In the genomic region with DNA sequence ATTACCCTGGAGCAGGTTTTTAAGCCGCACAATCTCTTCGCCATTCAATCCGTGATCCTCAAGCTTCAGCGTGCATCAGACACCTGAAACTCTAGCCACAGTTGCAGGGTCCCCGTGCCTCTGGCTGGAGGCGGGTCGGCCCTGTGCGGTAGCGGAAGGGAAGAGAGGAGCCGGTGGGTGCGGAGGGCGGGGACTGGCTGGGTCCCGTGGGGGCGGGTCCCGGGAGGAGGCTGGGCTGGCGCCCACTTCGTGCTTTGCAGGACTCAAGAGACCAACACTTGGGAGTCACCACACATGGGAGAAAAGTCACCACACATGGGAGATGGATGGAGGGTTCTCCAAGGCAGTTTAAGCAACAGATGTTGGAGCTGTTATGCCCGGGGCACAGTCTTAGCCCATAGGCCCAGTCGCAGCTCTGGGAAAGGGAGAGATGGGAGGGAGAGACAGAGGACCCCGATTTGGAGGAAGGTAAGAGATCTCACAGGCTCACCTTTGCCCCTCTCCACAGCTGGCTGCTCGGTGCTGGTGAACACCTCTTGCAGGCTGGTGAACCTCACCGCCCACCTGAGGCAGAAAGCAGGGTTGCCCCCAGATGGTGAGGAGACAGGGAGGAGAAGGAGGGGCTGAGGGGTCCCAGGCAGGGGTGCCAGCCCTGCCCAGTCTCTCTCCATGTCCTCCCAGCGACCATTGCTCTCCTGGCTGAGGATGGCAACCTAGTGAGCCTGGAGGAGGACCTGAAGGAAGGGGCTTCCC, we compare ENCODE assay signal across 8 cellular contexts. TPM values are rescaled to one million over a fixed set of nuclear protein-coding genes. Genes with fewer than 3 reads are reported as not detected.
DNase-seq lines count a peak whose midpoint lies in the region; TF ChIP-seq lines count a peak whose summit lies in the region.
"Had no signal": no experiment of that assay in that cellular context is flagged by ENCODE, and none has a peak within 500 bp of the region (broad histone marks: within the 10 kb centered on the region; RNA-seq: fewer than 3 reads in every experiment).

No MANE protein-coding gene starts in this region.

- H2AFZ ChIP-seq in OCI-LY1 (ENCODE audit: low read length): no peak overlapping the region

- peaks cover 3% of the 10 kb centered on the region; the same call in 1 of the 2 replicates for H3K79me2 ChIP-seq in OCI-LY1 (ENCODE audit: insufficient read depth, low read length)

- peak overlapping the region; percentile 34 for H3K4me3 Mint-ChIP-seq in mesothelial cell of epicardium
- H3K4me3 Mint-ChIP-seq in type B pancreatic cell: peak overlapping the region; percentile 47

- peak overlapping the region; percentile 79 for H3K4me2 ChIP-seq in OCI-LY1 (ENCODE audit: low read length)

- H3K27ac ChIP-seq in OCI-LY1 (ENCODE audit: low read depth, low read length, poor library complexity, severe bottlenecking): peak overlapping the region; percentile 57

- peak overlapping the region; percentile 50 for H3K27ac Mint-ChIP-seq in mesothelial cell of epicardium
- H3K27ac Mint-ChIP-seq in type B pancreatic cell: no peak overlapping the region

- no peaks in the 10 kb centered on the region for H4K20me1 ChIP-seq in OCI-LY1 (ENCODE audit: insufficient read depth, low read length)

- H3K36me3 ChIP-seq in OCI-LY1 (ENCODE audit: insufficient read depth, low read length): peaks cover 39% of the 10 kb centered on the region

- H3K4me1 Mint-ChIP-seq in mesothelial cell of epicardium (peaks cover 14% of the 10 kb centered on the region), type B pancreatic cell (ENCODE audit: unreplicated experiment) (peaks cover 4% of the 10 kb centered on the region)

- TF ChIP-seq CTCF in OCI-LY1 (IDR thresholded peaks at IDR 0.05; ENCODE audit: low read length): no peak
- no peak for TF ChIP-seq CTCF in mesothelial cell of epicardium (IDR thresholded peaks at IDR 0.05; ENCODE audit: unreplicated experiment)
- no peak for TF ChIP-seq CTCF in type B pancreatic cell (conservative IDR thresholded peaks at IDR 0.05)

- H3K4me1 ChIP-seq in OCI-LY1 (ENCODE audit: insufficient read depth, low read length, severe bottlenecking): peaks cover 53% of the 10 kb centered on the region

- peaks cover 3% of the 10 kb centered on the region; the same call in 1 of the 2 replicates for H3F3A ChIP-seq in OCI-LY1 (ENCODE audit: insufficient read depth, low read length)

- no peaks in the 10 kb centered on the region for H3K27me3 ChIP-seq in OCI-LY1 (ENCODE audit: insufficient read depth, low read length)

- H3K9ac ChIP-seq in OCI-LY1 (ENCODE audit: low read length): peak overlapping the region; percentile 13; the same call in 1 of the 2 replicates

- peaks cover 3% of the 10 kb centered on the region for H3K36me3 Mint-ChIP-seq in mesothelial cell of epicardium
- H3K36me3 Mint-ChIP-seq in type B pancreatic cell: no peaks in the 10 kb centered on the region

- H3K9me3 Mint-ChIP-seq in mesothelial cell of epicardium (no peaks in the 10 kb centered on the region), type B pancreatic cell (no peaks in the 10 kb centered on the region)

- no peaks in the 10 kb centered on the region for H3K27me3 Mint-ChIP-seq in mesothelial cell of epicardium (ENCODE audit: low read depth)
- no peaks in the 10 kb centered on the region for H3K27me3 Mint-ChIP-seq in type B pancreatic cell

- no peaks in the 10 kb centered on the region for H3K9me2 ChIP-seq in OCI-LY1 (ENCODE audit: low read depth, low read length)

- DNase-seq in activated gamma-delta T cell (lab: John Stamatoyannopoulos, UW) (peak; percentile 42), mesothelial cell of epicardium (ENCODE audit: low spot score in 2 of 2, unreplicated experiment in 2 of 2) (no peak), type B pancreatic cell (ENCODE audit: extremely low spot score, unreplicated experiment) (no peak), NCI-H526 treated with DMSO at 0.1 percent for 48 hours (lab: John Stamatoyannopoulos, UW) (no peak), medulla oblongata (ENCODE audit: extremely low spot score) (no peak), GM19240 (ENCODE audit: insufficient read length, low spot score) (no peak)

- peak overlapping the region; percentile 82 for H3K4me3 ChIP-seq in OCI-LY1 (ENCODE audit: low read depth, low read length, poor library complexity, severe bottlenecking)

- H3K9me3 ChIP-seq in OCI-LY1 (ENCODE audit: low read length): no peaks in the 10 kb centered on the region

RNA-seq across cellular contexts. Expression of a gene that starts 1.0 kb away (rescaled TPM):
- 0.36 to 0.82 TPM (median 0.52 TPM) in 3 replicates for total RNA-seq in mesothelial cell of epicardium
- total RNA-seq in type B pancreatic cell (ENCODE audit: low replicate concordance): 1.7 TPM in 1 of 2 replicates, not detected in the other
- total RNA-seq: renal cortical epithelial cell had no signal

RNA-seq across cellular contexts. Expression of a gene that starts 4.0 kb away (rescaled TPM):
- 56.6 to 61.9 TPM (median 61.8 TPM) in 3 replicates for total RNA-seq in mesothelial cell of epicardium
- 87.2 and 156 TPM in 2 replicates for total RNA-seq in type B pancreatic cell (ENCODE audit: low replicate concordance)

RNA-seq across cellular contexts. Expression of a gene that starts 8.9 kb away (rescaled TPM):
- total RNA-seq in mesothelial cell of epicardium: 510 to 566 TPM (median 528 TPM) in 3 replicates
- 17.8 and 31.6 TPM in 2 replicates for total RNA-seq in type B pancreatic cell (ENCODE audit: low replicate concordance)

RNA-seq across cellular contexts. Expression of a gene that starts 9.5 kb away (rescaled TPM):
- total RNA-seq in mesothelial cell of epicardium (0.52 TPM in 1 of 3 replicates, not detected in the others), type B pancreatic cell (ENCODE audit: low replicate concordance) (0.92 TPM in 1 of 2 replicates, not detected in the other)
- total RNA-seq: renal cortical epithelial cell had no signal

RNA-seq across cellular contexts. Expression of a gene that starts 12.8 kb away (rescaled TPM):
- total RNA-seq in mesothelial cell of epicardium (17.8 to 18.7 TPM (median 18.2 TPM) in 3 replicates), type B pancreatic cell (ENCODE audit: low replicate concordance) (10.7 and 12.3 TPM in 2 replicates)

Comparison
In these comparisons a context has a peak if more than half of its experiments do, and no peak if none do; other contexts are left out.
1. RNA of a gene that starts 8.9 kb away (total RNA-seq): 510 to 566 TPM in mesothelial cell of epicardium; 17.8 to 31.6 TPM in type B pancreatic cell; every median in the first group is over 10 times any median in the second.